ENCODE assay signal across 25 cellular contexts in the genomic region with DNA sequence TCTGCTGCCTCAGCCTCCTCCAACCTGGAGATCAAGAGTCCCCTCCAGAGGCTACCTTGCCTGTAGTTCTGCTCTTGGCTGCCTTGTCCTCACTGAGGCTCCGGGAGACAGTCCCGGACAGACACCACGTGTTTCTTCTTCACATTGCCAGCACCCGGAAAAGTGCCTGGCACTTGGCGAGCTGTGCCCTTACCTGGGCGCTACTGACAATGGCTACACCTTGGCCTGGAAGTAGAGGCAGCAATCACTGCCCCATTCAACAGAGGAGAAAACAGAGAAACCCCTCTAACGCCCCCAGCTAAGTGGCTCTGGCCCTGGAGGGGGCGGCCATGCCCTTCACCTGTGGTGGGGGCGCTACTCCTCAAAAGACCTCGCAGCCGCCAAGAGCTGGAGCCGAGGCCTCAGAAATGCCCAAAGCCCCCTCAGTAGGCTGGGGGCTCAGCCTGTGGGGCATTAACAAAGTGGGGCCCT. TPM values are rescaled to one million over a fixed set of nuclear protein-coding genes. Genes with fewer than 3 reads are reported as not detected.
DNase-seq lines count a peak whose midpoint lies in the region; ATAC-seq and TF ChIP-seq lines count a peak whose summit lies in the region.
"Had no signal": no experiment of that assay in that cellular context is flagged by ENCODE, and none has a peak within 500 bp of the region (broad histone marks: within the 10 kb centered on the region; RNA-seq: fewer than 3 reads in every experiment).

No MANE protein-coding gene starts in this region.

- H2BK15ac ChIP-seq in neuronal stem cell (ENCODE audit: low read length) = peak overlapping the region; percentile 26

- in situ Hi-C loops in mammary epithelial cell (cut with MboI; ENCODE audit: low sequenced_read_pairs in 2 of 2) = no loop called here

- H3K27me3 ChIP-seq in mammary epithelial cell (ENCODE audit: insufficient read depth, low read length) (no peaks in the 10 kb centered on the region), neuronal stem cell (ENCODE audit: control insufficient read depth in 3 of 3, insufficient read depth in 3 of 3, low read depth in 1 of 3, low read length in 3 of 3) (no peaks in the 10 kb centered on the region)
- H3K27me3 ChIP-seq: BLaER1 treated with 17β-estradiol and CSF1 and Interleukin-3, amounts not matched to agents 10 nM and 100 nM had no signal

- no peak overlapping the region for H4K8ac ChIP-seq in neuronal stem cell (ENCODE audit: low read depth, low read length)

- no peak overlapping the region for H3K18ac ChIP-seq in neuronal stem cell (ENCODE audit: low read length)

- intact Hi-C loops in MCF 10A (cut with micrococcal nuclease) = no loop called here
- intact Hi-C loops in mammary epithelial cell (cut with micrococcal nuclease) = no loop called here

- no peak overlapping the region for H3K27ac ChIP-seq in mammary epithelial cell (ENCODE audit: insufficient read depth, low read depth, low read length)
- no peak overlapping the region for H3K27ac ChIP-seq in coronary artery
- H3K27ac ChIP-seq in neuronal stem cell (replicated peaks; ENCODE audit: low read length) = no peak overlapping the region
- H3K27ac ChIP-seq: BLaER1 treated with 17β-estradiol and CSF1 and Interleukin-3, amounts not matched to agents 10 nM and 100 nM; HL-60; KMS-11 had no signal

- no peak overlapping the region for H3K4me3 Mint-ChIP-seq in MCF 10A (ENCODE audit: unreplicated experiment)
- no peak overlapping the region for H3K4me3 Mint-ChIP-seq in type B pancreatic cell

- DNase-seq in MCF 10A (ENCODE audit: unreplicated experiment) (no peak), mammary epithelial cell (no peak), coronary artery (ENCODE audit: low spot score) (peak; percentile 70), neuronal stem cell (ENCODE audit: low spot score) (no peak), type B pancreatic cell (ENCODE audit: extremely low spot score, unreplicated experiment) (peak; percentile 51), NOMO-1 treated with dmso at 0.1 percent for 144 hours (lab: John Stamatoyannopoulos, UW; ENCODE audit: unreplicated experiment) (no peak), NCI-H187 (lab: John Stamatoyannopoulos, UW) (no peak)
- DNase-seq: AML-193; CD4-positive, alpha-beta memory T cell; COR-L47; DMS53; GOT3; NCI-H1048; NCI-H1417; NCI-H1694; NCI-H2081; NCI-H2227 treated with DMSO at 0.1 percent for 48 hours; NCI-H526 treated with DMSO at 0.1 percent for 48 hours; SIG-M5; SK-N-SH had no signal

- H3K4me1 Mint-ChIP-seq in MCF 10A (ENCODE audit: insufficient read depth, unreplicated experiment) (peaks cover 2% of the 10 kb centered on the region), type B pancreatic cell (ENCODE audit: unreplicated experiment) (peaks cover 3% of the 10 kb centered on the region)

- H3K4ac ChIP-seq in neuronal stem cell (ENCODE audit: low read length) = no peak overlapping the region

- no peaks in the 10 kb centered on the region for H3K9me3 ChIP-seq in mammary epithelial cell (replicated peaks; ENCODE audit: insufficient read depth, low read length)
- no peaks in the 10 kb centered on the region for H3K9me3 ChIP-seq in neuronal stem cell (replicated peaks in 1 of 2; ENCODE audit: control insufficient read depth in 2 of 2, insufficient read depth in 1 of 2, low read depth in 1 of 2, low read length in 2 of 2)
- H3K9me3 ChIP-seq: BLaER1 treated with 17β-estradiol and CSF1 and Interleukin-3, amounts not matched to agents 10 nM and 100 nM; SK-N-SH had no signal

- H3K4me3 ChIP-seq in mammary epithelial cell (replicated peaks in 1 of 3; ENCODE audit: insufficient read depth in 1 of 3, low read depth in 2 of 3, low read length in 3 of 3) (no peak overlapping the region), coronary artery (no peak overlapping the region), neuronal stem cell (ENCODE audit: low read length in 2 of 2) (no peak overlapping the region)
- H3K4me3 ChIP-seq: BLaER1 treated with 17β-estradiol and CSF1 and Interleukin-3, amounts not matched to agents 10 nM and 100 nM had no signal

- H3K27me3 Mint-ChIP-seq in MCF 10A (ENCODE audit: insufficient read depth, unreplicated experiment) (no peaks in the 10 kb centered on the region), type B pancreatic cell (no peaks in the 10 kb centered on the region)
- H3K27me3 Mint-ChIP-seq: IgD-negative memory B cell had no signal

- peak overlapping the region; percentile 71 for H3K14ac ChIP-seq in neuronal stem cell (ENCODE audit: low read length)

- H4K91ac ChIP-seq in neuronal stem cell (ENCODE audit: low read depth, low read length, poor library complexity) = no peak overlapping the region

- no peak overlapping the region for H2BK120ac ChIP-seq in neuronal stem cell (ENCODE audit: low read depth, low read length)

- TF ChIP-seq CTCF in MCF 10A (IDR thresholded peaks at IDR 0.05; ENCODE audit: unreplicated experiment) = no peak
- TF ChIP-seq CTCF in mammary epithelial cell (conservative IDR thresholded peaks at IDR 0.05 in 1 of 2, IDR thresholded peaks at IDR 0.05 in 1 of 2; ENCODE audit: extremely low read depth in 1 of 2, insufficient read depth in 1 of 2, low read depth in 1 of 2, low read length in 2 of 2) = no peak
- no peak for TF ChIP-seq CTCF in coronary artery (IDR thresholded peaks at IDR 0.05)
- TF ChIP-seq CTCF in type B pancreatic cell (conservative IDR thresholded peaks at IDR 0.05) = no peak

- H4K20me1 ChIP-seq in mammary epithelial cell (ENCODE audit: insufficient read depth, low read length) = no peaks in the 10 kb centered on the region

- H3K36me3 Mint-ChIP-seq in MCF 10A (ENCODE audit: insufficient read depth, unreplicated experiment) (peaks cover 9% of the 10 kb centered on the region), type B pancreatic cell (no peaks in the 10 kb centered on the region)

- H2BK5ac ChIP-seq in neuronal stem cell (ENCODE audit: low read length) = no peak overlapping the region

- H3K4me2 ChIP-seq in mammary epithelial cell (ENCODE audit: insufficient read depth, low read depth, low read length) (no peak overlapping the region), neuronal stem cell (ENCODE audit: insufficient read depth, low read length, poor library complexity, severe bottlenecking) (no peak overlapping the region)
- H3K4me2 ChIP-seq: BLaER1 treated with 17β-estradiol and CSF1 and Interleukin-3, amounts not matched to agents 10 nM and 100 nM; KMS-11; SK-N-SH had no signal

- H3K23ac ChIP-seq in neuronal stem cell (ENCODE audit: low read depth, low read length, poor library complexity) = no peak overlapping the region

- peaks cover 17% of the 10 kb centered on the region for H3K79me2 ChIP-seq in mammary epithelial cell (ENCODE audit: insufficient read depth, low read length)

- 94% methylated on average over 10 of the region's 12 CpGs for WGBS in mammary epithelial cell (ENCODE audit: low coverage, missing lambda C conversion rate)
- WGBS in neuronal stem cell (ENCODE audit: extremely low coverage in 2 of 2, insufficient read length in 2 of 2, insufficient replicate concordance in 1 of 2), 2 donors = no CpG with 5 or more reads among the region's 12 CpGs

- no peak overlapping the region for H2AFZ ChIP-seq in mammary epithelial cell (ENCODE audit: low read depth, low read length)
- no peak overlapping the region for H2AFZ ChIP-seq in neuronal stem cell (ENCODE audit: low read length)

- peak overlapping the region; percentile 74 for H3K27ac Mint-ChIP-seq in MCF 10A (ENCODE audit: low read depth, unreplicated experiment)
- no peak overlapping the region for H3K27ac Mint-ChIP-seq in type B pancreatic cell

- H3K79me1 ChIP-seq in neuronal stem cell (ENCODE audit: low read depth, low read length) = peaks cover 4% of the 10 kb centered on the region

- H3K4me1 ChIP-seq in mammary epithelial cell (ENCODE audit: insufficient read depth, low read length) (peaks cover 25% of the 10 kb centered on the region), neuronal stem cell (ENCODE audit: control insufficient read depth in 2 of 2, insufficient read depth in 1 of 2, low read depth in 1 of 2, low read length in 2 of 2) (peaks cover 2 to 3% of the 10 kb centered on the region in 2 donors)

- BruUV-seq in MCF 10A (replicated peaks; lab: Mats Ljungman, UMichigan) = no TSS peak
- BruUV-seq in mammary epithelial cell (replicated peaks; lab: Mats Ljungman, UMichigan) = no TSS peak

- no peak overlapping the region for H2BK12ac ChIP-seq in neuronal stem cell (ENCODE audit: low read length)

- no peaks in the 10 kb centered on the region for H3K36me3 ChIP-seq in mammary epithelial cell (ENCODE audit: insufficient read depth, low read length)
- H3K36me3 ChIP-seq in neuronal stem cell (replicated peaks in 1 of 2; ENCODE audit: control insufficient read depth in 2 of 2, insufficient read depth in 2 of 2, low read length in 2 of 2) = peaks cover 3 to 8% of the 10 kb centered on the region in 2 donors

- ATAC-seq in HG03378 (IDR thresholded peaks at IDR 0.05; ENCODE audit: unreplicated experiment) = no peak

- no peaks in the 10 kb centered on the region for H3K9me3 Mint-ChIP-seq in MCF 10A (ENCODE audit: unreplicated experiment)
- H3K9me3 Mint-ChIP-seq in type B pancreatic cell = no peaks in the 10 kb centered on the region
- H3K9me3 Mint-ChIP-seq: IgD-negative memory B cell had no signal

- no peak overlapping the region for H2AK5ac ChIP-seq in neuronal stem cell (ENCODE audit: low read depth, low read length)

- POLR2A ChIA-PET in MCF 10A (lab: Yijun Ruan, JAX) = interaction anchor here (1.0 to 1.1 kb wide), 2 partner anchors 9 kb away, joined by 3 read pairs; no protein-coding TSS in a partner anchor

- CTCF ChIA-PET in MCF 10A (lab: Yijun Ruan, JAX) = interaction anchor here (1.2 to 1.3 kb wide), 2 partner anchors 8 to 26 kb away, joined by 3 read pairs; no protein-coding TSS in a partner anchor
- CTCF ChIA-PET in mammary epithelial cell (lab: Charles Lee; ENCODE audit: low non-redundant PET) = no interaction called here

- no peak overlapping the region for H3K9ac ChIP-seq in mammary epithelial cell (ENCODE audit: insufficient read depth, low read length)
- no peak overlapping the region for H3K9ac ChIP-seq in neuronal stem cell (ENCODE audit: low read depth, low read length, poor library complexity)
- H3K9ac ChIP-seq: BLaER1 treated with 17β-estradiol and CSF1 and Interleukin-3, amounts not matched to agents 10 nM and 100 nM; KMS-11; SK-N-SH had no signal

- dilution Hi-C loops in mammary epithelial cell (cut with HindIII; ENCODE audit: low sequenced_read_pairs) = no loop called here

RNA-seq across cellular contexts. Expression of gene NAP1L4, which starts 3.0 kb away (rescaled TPM):
- 103 TPM in 2 replicates for total RNA-seq in MCF 10A (2022)
- total RNA-seq in mammary epithelial cell = 100 to 1,000 TPM in 1 of 2 donors, 10 to 100 TPM in 1; 89.2 to 153 TPM
- 106 TPM for polyA plus RNA-seq in mammary epithelial cell
- polyA minus RNA-seq in mammary epithelial cell = 90.9 TPM
- 113 TPM for polyA plus RNA-seq in neuronal stem cell (2013, experiment 1 of 2)
- polyA plus RNA-seq in neuronal stem cell (2013, experiment 2 of 2) = 107 TPM
- total RNA-seq in type B pancreatic cell (ENCODE audit: low replicate concordance) = 137 and 172 TPM in 2 replicates

Comparison
In these comparisons a context has a peak if more than half of its experiments do, and no peak if none do; other contexts are left out.
1. DNase-seq: peak in coronary artery (single experiment) and type B pancreatic cell (single experiment); none in MCF 10A (single experiment), mammary epithelial cell (single experiment), neuronal stem cell (single experiment), NOMO-1 treated with dmso at 0.1 percent for 144 hours (single experiment) and NCI-H187 (0 of 2).